Comparison of ENCODE assay signal across 10 cellular contexts in genomic region chr20:50663095-50663821, GRCh38. TPM values are rescaled to one million over a fixed set of nuclear protein-coding genes. Genes with fewer than 3 reads are reported as not detected.
DNase-seq lines count a peak whose midpoint lies in the region; ATAC-seq, FAIRE-seq and TF ChIP-seq lines count a peak whose summit lies in the region.
"Had no signal": no experiment of that assay in that cellular context is flagged by ENCODE, and none has a peak within 500 bp of the region (broad histone marks: within the 10 kb centered on the region; RNA-seq: fewer than 3 reads in every experiment).

No MANE protein-coding gene starts in this region.

- TF ChIP-seq CTCF in endodermal cell (conservative IDR thresholded peaks at IDR 0.05) (peak; percentile 75), sigmoid colon (IDR thresholded peaks at IDR 0.05) (no peak)

- no peaks in the 10 kb centered on the region for H3K27me3 Mint-ChIP-seq in endodermal cell (ENCODE audit: insufficient read depth)

- H3K27ac ChIP-seq in endodermal cell (ENCODE audit: low read depth, low read length) (no peak overlapping the region), sigmoid colon (peak overlapping the region in 3 of 4 donors; percentile 5 to 69 (median 66))
- H3K27ac ChIP-seq: 22Rv1 had no signal

- H3K36me3 ChIP-seq in endodermal cell (ENCODE audit: control insufficient read depth, insufficient read depth, low read length) (no peaks in the 10 kb centered on the region), sigmoid colon (no peaks in the 10 kb centered on the region)

- H3K9me3 ChIP-seq in endodermal cell (ENCODE audit: control insufficient read depth, low read length) (no peaks in the 10 kb centered on the region), sigmoid colon (no peaks in the 10 kb centered on the region)

- 75 to 76% methylated on average over 8 to 10 of the region's 10 CpGs for WGBS in endodermal cell (ENCODE audit: insufficient coverage in 1 of 2, insufficient read length in 1 of 2), 2 experiments
- WGBS in sigmoid colon, 2 donors = 59 to 81% methylated on average over 10 of the region's 10 CpGs

- H3K4me1 ChIP-seq in endodermal cell (ENCODE audit: control insufficient read depth, insufficient read depth, low read length) = no peaks in the 10 kb centered on the region
- H3K4me1 ChIP-seq in sigmoid colon = peaks cover 0 to 11% (median 2%) of the 10 kb centered on the region in 4 donors

- no peak overlapping the region for H3K9ac ChIP-seq in endodermal cell (ENCODE audit: extremely low read depth, low read length, poor library complexity, severe bottlenecking)

- no peaks in the 10 kb centered on the region for H3K9me3 Mint-ChIP-seq in endodermal cell
- H3K9me3 Mint-ChIP-seq: activated CD4-positive, alpha-beta T cell treated with anti-CD3 and anti-CD28 coated beads, Interleukin-2, amount 10 ng/mL, durations not matched to agents 24 days and 14 days had no signal

- H3K4me1 Mint-ChIP-seq in endodermal cell = peaks cover 13% of the 10 kb centered on the region

- H3K36me3 Mint-ChIP-seq in endodermal cell (ENCODE audit: low read depth) = no peaks in the 10 kb centered on the region

- no peak overlapping the region for H3K4me3 Mint-ChIP-seq in endodermal cell
- H3K4me3 Mint-ChIP-seq: activated CD4-positive, alpha-beta T cell treated with anti-CD3 and anti-CD28 coated beads, Interleukin-2, amount 10 ng/mL, durations not matched to agents 24 days and 14 days had no signal

- no peak overlapping the region for H3K27ac Mint-ChIP-seq in endodermal cell
- H3K27ac Mint-ChIP-seq: activated CD4-positive, alpha-beta T cell treated with anti-CD3 and anti-CD28 coated beads, Interleukin-2, amount 10 ng/mL, durations not matched to agents 24 days and 14 days had no signal

- H3K27me3 ChIP-seq in endodermal cell (ENCODE audit: control insufficient read depth, insufficient read depth, low read length, poor library complexity, severe bottlenecking) (no peaks in the 10 kb centered on the region), sigmoid colon (no peaks in the 10 kb centered on the region)

- no peak for FAIRE-seq in frontal cortex (lab: Jason Lieb, UNC)

- no peak for ATAC-seq in HG03139 (IDR thresholded peaks at IDR 0.05; ENCODE audit: unreplicated experiment)

- H3K4me3 ChIP-seq in endodermal cell (ENCODE audit: low read length) = no peak overlapping the region
- no peak overlapping the region for H3K4me3 ChIP-seq in sigmoid colon

- TF ChIP-seq EP300 in sigmoid colon (IDR thresholded peaks at IDR 0.05) = no peak

- DNase-seq in NCI-H1105 treated with DMSO at 0.1 percent for 48 hours (lab: John Stamatoyannopoulos, UW) (peak; percentile 2), NCI-H1105 (lab: John Stamatoyannopoulos, UW) (no peak), NCI-H82 treated with DMSO at 0.1 percent for 48 hours (lab: John Stamatoyannopoulos, UW; ENCODE audit: unreplicated experiment) (peak; percentile 24), endodermal cell (peak; percentile 73), sigmoid colon (no peak), frontal cortex (ENCODE audit: low spot score in 2 of 2) (no peak)
- DNase-seq in stimulated activated CD4-positive, alpha-beta T cell treated with anti-CD3 and anti-CD28 coated beads, Interleukin-4, amount 100 ng/mL, for 4 hours = no peak
- DNase-seq: activated CD4-positive, alpha-beta T cell treated with anti-CD3 and anti-CD28 coated beads, Interleukin-2, amount 10 ng/mL, durations not matched to agents 24 days and 14 days had no signal

- intact Hi-C loops in sigmoid colon (cut with DNase I) = no loop called here

- TF ChIP-seq POLR2A in sigmoid colon (IDR thresholded peaks at IDR 0.05) = no peak

RNA-seq across cellular contexts. Expression of gene RIPOR3, which starts 28.1 kb away (rescaled TPM):
- total RNA-seq in endodermal cell = 1 to 10 TPM in 1 of 2 donors, under 1 TPM in 1; 0.46 to 1.4 TPM
- polyA plus RNA-seq in endodermal cell (2013, experiment 1 of 2) = 0.96 TPM
- 0.25 TPM for polyA plus RNA-seq in endodermal cell (2013, experiment 2 of 2)
- total RNA-seq in sigmoid colon = 10 to 100 TPM in 3 of 4 donors, 1 to 10 TPM in 1; 9.4 to 28.0 (median 15.1) TPM
- 1 to 10 TPM in 2 of 3 donors, under 1 TPM in 1; 0.92 to 7.8 (median 4.8) TPM for polyA plus RNA-seq in sigmoid colon
- total RNA-seq in frontal cortex = 0.41 TPM
- total RNA-seq: activated CD4-positive, alpha-beta T cell treated with anti-CD3 and anti-CD28 coated beads, Interleukin-2, amount 10 ng/mL, durations not matched to agents 24 days and 14 days had no signal

Comparison
In these comparisons a context has a peak if more than half of its experiments do, and no peak if none do; other contexts are left out.
1. DNase-seq: peak in NCI-H1105 treated with DMSO at 0.1 percent for 48 hours (single experiment), NCI-H82 treated with DMSO at 0.1 percent for 48 hours (single experiment) and endodermal cell (single experiment); none in NCI-H1105 (single experiment), sigmoid colon (single experiment), frontal cortex (0 of 2) and stimulated activated CD4-positive, alpha-beta T cell treated with anti-CD3 and anti-CD28 coated beads, Interleukin-4, amount 100 ng/mL, for 4 hours (0 of 2).